2 cellular contexts compared by ENCODE assay signal in the genomic region with DNA sequence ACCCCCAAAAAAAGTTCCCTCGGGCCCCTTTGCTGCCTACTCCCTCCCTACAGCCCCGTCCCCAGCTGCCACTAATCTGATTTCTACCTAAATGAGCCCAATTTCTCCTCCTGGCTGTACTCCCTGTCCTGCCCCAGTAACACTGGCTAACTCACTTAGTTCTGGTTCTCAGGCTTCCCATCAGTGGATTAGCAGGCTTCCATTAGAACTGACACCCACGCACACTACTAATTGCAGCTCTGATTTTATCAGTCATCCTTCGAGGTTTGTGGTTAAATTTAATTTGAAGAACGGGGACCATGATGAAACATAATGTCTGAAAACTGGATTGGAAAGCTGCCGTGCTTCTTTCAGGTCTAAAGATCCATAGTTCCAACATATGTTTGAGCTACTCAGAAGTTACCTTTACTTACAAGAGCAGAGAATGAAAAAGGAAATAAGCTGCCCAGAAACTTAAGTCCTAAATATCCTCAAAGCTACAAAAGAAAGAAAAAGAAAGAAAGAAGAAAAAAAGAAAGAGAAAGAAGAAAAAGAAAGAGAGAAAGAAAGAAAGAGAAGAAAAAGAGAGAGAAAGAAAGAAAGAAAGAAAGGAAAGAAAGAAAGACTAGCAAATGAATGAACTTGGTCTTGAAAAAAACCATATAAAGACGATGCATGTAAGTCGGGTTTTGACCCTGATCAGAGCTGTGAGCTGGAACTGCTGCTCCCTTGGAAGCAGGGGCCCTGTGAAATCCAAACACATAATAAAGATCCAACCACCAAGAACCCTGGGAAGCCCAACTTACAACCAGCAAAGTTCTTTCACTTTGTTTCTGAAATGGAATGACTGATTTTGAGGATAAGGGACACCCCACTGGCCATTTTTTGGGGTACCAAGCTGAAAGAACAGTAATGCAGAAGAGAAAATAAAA.
TF ChIP-seq lines count a peak whose summit lies in the region.

No MANE protein-coding gene starts in this region.

TF ChIP-seq in IMR-90, 13 proteins besides CTCF, POLR2A, EP300 and RAD21:
- TF ChIP-seq CHD1 (IDR thresholded peaks at IDR 0.05; ENCODE audit: low read depth, low read length) (no peak), FOS (IDR thresholded peaks at IDR 0.05; ENCODE audit: low read depth, low read length) (no peak), MAZ (IDR thresholded peaks at IDR 0.05; ENCODE audit: borderline replicate concordance, low read depth, low read length) (no peak), USF2 (IDR thresholded peaks at IDR 0.05; ENCODE audit: low read depth, low read length) (no peak), RCOR1 (IDR thresholded peaks at IDR 0.05; ENCODE audit: insufficient replicate concordance, low read length) (no peak), SMC3 (IDR thresholded peaks at IDR 0.05; ENCODE audit: low read depth, low read length) (no peak), MXI1 (IDR thresholded peaks at IDR 0.05; ENCODE audit: borderline replicate concordance, low read depth, low read length) (no peak), RFX5 (IDR thresholded peaks at IDR 0.05; ENCODE audit: low read depth, low read length) (no peak), ELK1 (IDR thresholded peaks at IDR 0.05; ENCODE audit: borderline replicate concordance, low read depth, low read length) (no peak), MAFK (IDR thresholded peaks at IDR 0.05; ENCODE audit: low read depth, low read length) (no peak), CEBPB (IDR thresholded peaks at IDR 0.05; ENCODE audit: low read depth, low read length) (no peak)

TF ChIP-seq in WTC11, 78 proteins besides CTCF, POLR2A, EP300 and RAD21:
- TF ChIP-seq FOXP1 (CRISPR knock-in tag; IDR thresholded peaks at IDR 0.05; ENCODE audit: borderline replicate concordance) (no peak), SMAD3 (CRISPR knock-in tag; IDR thresholded peaks at IDR 0.05; ENCODE audit: borderline replicate concordance) (no peak), MYBL2 (CRISPR knock-in tag; IDR thresholded peaks at IDR 0.05) (no peak), GRHL2 (CRISPR knock-in tag; IDR thresholded peaks at IDR 0.05; ENCODE audit: insufficient replicate concordance, severe bottlenecking) (no peak), ZNF532 (CRISPR knock-in tag; IDR thresholded peaks at IDR 0.05; ENCODE audit: borderline replicate concordance) (no peak), HMGXB4 (CRISPR knock-in tag; IDR thresholded peaks at IDR 0.05) (no peak)
- TF ChIP-seq, protein P1, sequence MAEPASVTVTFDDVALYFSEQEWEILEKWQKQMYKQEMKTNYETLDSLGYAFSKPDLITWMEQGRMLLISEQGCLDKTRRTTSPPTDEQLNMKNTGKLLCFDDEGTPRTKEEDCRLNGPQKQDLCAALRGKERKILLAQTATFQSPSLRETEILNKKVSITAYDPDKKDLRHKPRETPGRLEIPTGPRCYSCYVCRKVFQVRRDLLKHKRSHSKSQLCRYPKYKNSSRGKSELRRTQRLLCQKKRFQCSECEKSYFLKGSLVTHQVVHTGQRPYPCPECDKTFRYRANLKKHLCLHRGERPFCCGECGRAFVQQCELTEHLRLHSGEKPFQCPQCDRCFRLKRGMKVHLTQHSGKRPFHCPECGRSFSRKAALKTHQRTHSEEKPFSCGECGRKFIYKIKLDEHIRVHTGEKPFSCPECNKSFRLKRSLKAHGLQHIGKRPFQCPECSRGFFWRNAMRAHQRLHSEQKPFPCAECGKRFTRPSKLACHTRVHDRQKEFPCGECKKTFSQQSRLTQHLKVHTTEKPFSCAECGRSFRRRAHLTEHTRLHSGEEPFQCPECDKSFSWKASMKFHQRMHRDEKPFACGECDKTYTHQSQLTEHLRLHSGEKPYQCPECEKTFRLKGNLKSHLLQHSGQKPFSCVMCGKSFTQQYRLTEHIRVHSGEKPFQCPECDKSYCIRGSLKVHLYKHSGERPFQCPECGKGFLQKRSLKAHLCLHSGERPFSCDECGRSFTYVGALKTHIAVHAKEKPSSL (CRISPR knock-in tag; conservative IDR thresholded peaks at IDR 0.05) = no peak
